1 cellular context compared by ENCODE assay signal in the genomic region with DNA sequence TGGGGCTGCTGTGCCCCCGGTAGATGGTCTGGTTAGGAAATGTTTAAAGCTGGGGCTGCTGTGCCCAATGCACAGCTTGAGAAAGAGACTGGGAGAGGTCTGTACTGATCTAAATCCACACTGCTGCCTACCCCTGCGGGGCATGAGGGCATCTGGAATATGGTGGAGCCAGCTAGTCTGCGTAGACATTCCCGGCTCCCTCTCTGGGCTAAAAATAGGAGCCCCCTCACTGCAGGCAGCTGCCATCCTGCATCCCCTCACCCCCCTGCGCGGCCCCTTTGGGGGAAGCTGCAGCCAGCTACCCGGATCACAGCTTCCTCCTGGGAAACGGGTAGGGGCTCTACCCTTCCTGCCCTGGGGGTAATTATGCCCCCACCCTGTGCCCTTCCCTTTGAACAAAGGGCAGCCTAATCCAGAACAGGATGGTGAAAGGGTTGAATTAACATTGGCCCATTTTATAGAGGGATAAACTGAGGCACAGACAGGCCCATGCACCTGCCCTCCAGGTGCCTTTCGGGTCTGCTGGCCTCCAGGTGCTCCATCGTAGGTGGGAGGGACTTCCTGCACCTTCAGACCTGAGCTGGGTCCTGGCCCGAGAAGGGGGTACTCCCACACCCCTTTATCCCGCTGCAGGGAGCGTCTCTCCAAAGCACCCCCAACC.
TF ChIP-seq lines count a peak whose summit lies in the region.

No MANE protein-coding gene starts in this region.

TF ChIP-seq in HepG2, 621 proteins besides CTCF, POLR2A, EP300 and RAD21:
- TF ChIP-seq KDM1A (CRISPR knock-in tag; IDR thresholded peaks at IDR 0.05): 0 out of 2 replicates have a peak, but pooled peaks have one; percentile 20
- TF ChIP-seq HCFC1 (IDR thresholded peaks at IDR 0.05; ENCODE audit: low read depth, low read length): no peak
- no peak for TF ChIP-seq ZNF546 (CRISPR knock-in tag; conservative IDR thresholded peaks at IDR 0.05)
- TF ChIP-seq NONO (IDR thresholded peaks at IDR 0.05): no peak
- 0 out of 2 replicates have a peak, but pooled peaks have one; percentile 8 for TF ChIP-seq NONO (CRISPR knock-in tag; conservative IDR thresholded peaks at IDR 0.05)
- TF ChIP-seq ZNF629 (CRISPR knock-in tag; conservative IDR thresholded peaks at IDR 0.05): peak; percentile 96
- peak; percentile 10 for TF ChIP-seq ZMYM3 (CRISPR knock-in tag; IDR thresholded peaks at IDR 0.05)
